Comparison of ENCODE assay signal across 29 cellular contexts in genomic region chr3:102140116-102140515, GRCh38.
"Had no signal": no experiment of that assay in that cellular context is flagged by ENCODE, and none has a peak within 500 bp of the region (broad histone marks: within the 10 kb centered on the region; RNA-seq: fewer than 3 reads in every experiment).

No MANE protein-coding gene starts in this region.

- DNase-seq: natural killer cell; occipital lobe; ovary; posterior cingulate gyrus; psoas muscle; right cardiac atrium; right lobe of liver; sigmoid colon; small intestine; spleen; stimulated activated CD4-positive, alpha-beta T cell treated with anti-CD3 and anti-CD28 coated beads, Interleukin-12 subunit alpha, Interleukin-12 subunit beta, amount 100 ng/mL, for 4 hours; stimulated activated CD4-positive, alpha-beta T cell treated with anti-CD3 and anti-CD28 coated beads, Interleukin-1b, Interleukin-23, amount 100 ng/mL, for 48 hours; stimulated activated CD4-positive, alpha-beta T cell treated with anti-CD3 and anti-CD28 coated beads, Interleukin-4, amount 100 ng/mL, for 1 hour; stimulated activated CD4-positive, alpha-beta T cell treated with anti-CD3 and anti-CD28 coated beads, Interleukin-4, amount 100 ng/mL, for 4 hours; stimulated activated CD8-positive, alpha-beta memory T cell treated with anti-CD3 and anti-CD28 coated beads, Interleukin-4, amount 100 ng/mL, for 48 hours; stimulated activated naive CD4-positive, alpha-beta T cell treated with Interleukin-2 at 50 U/mL for 16 hours; stomach; thyroid gland; trophoblast cell; upper lobe of left lung had no signal

- H3K4me3 ChIP-seq: neural progenitor cell, ovary, psoas muscle, right lobe of liver, sigmoid colon, spleen, stomach, thoracic aorta, thyroid gland, tibial nerve, upper lobe of left lung, vagina had no signal

- H3K36me3 ChIP-seq: neural progenitor cell, ovary, right lobe of liver, sigmoid colon, spleen, stomach, thoracic aorta, thyroid gland, tibial nerve, upper lobe of left lung, vagina had no signal

- H3K27ac Mint-ChIP-seq: natural killer cell; neural progenitor cell; progenitor cell of endocrine pancreas; stimulated activated memory B cell treated with anti-CD40 and anti-IgM and Interleukin-4, amounts not matched to agents 10 μg/mL and 1 μg/mL and 100 μg/mL, for 72 hours; stimulated activated naive CD8-positive, alpha-beta T cell treated with anti-CD3 and anti-CD28 coated beads, Interleukin-15, Interleukin-2, amounts not matched to agents 100 ng/mL and 50 ng/mL, for 24 hours had no signal

- H3K4me1 Mint-ChIP-seq: natural killer cell had no signal

- H3K27ac ChIP-seq: neural progenitor cell, ovary, parathyroid adenoma, psoas muscle, right lobe of liver, spleen, stomach, thoracic aorta, thyroid gland, tibial nerve, upper lobe of left lung, vagina had no signal

- H3K9me3 Mint-ChIP-seq: natural killer cell; nephron; neural progenitor cell; stimulated activated memory B cell treated with anti-CD40 and anti-IgM and Interleukin-4, amounts not matched to agents 10 μg/mL and 1 μg/mL and 100 μg/mL, for 72 hours; stimulated activated naive CD8-positive, alpha-beta T cell treated with anti-CD3 and anti-CD28 coated beads, Interleukin-15, Interleukin-2, amounts not matched to agents 100 ng/mL and 50 ng/mL, for 24 hours had no signal

- ATAC-seq: natural killer cell; psoas muscle; right cardiac atrium; right lobe of liver; stimulated activated memory B cell treated with anti-CD40 and anti-IgM and Interleukin-4, amounts not matched to agents 10 μg/mL and 1 μg/mL and 100 μg/mL, for 72 hours had no signal

- H3K27me3 Mint-ChIP-seq: stimulated activated memory B cell treated with anti-CD40 and anti-IgM and Interleukin-4, amounts not matched to agents 10 μg/mL and 1 μg/mL and 100 μg/mL, for 72 hours had no signal

- H3K4me3 Mint-ChIP-seq: natural killer cell; nephron; neural progenitor cell; stimulated activated memory B cell treated with anti-CD40 and anti-IgM and Interleukin-4, amounts not matched to agents 10 μg/mL and 1 μg/mL and 100 μg/mL, for 72 hours; stimulated activated naive CD8-positive, alpha-beta T cell treated with anti-CD3 and anti-CD28 coated beads, Interleukin-15, Interleukin-2, amounts not matched to agents 100 ng/mL and 50 ng/mL, for 24 hours had no signal

- H3K27me3 ChIP-seq: neural progenitor cell, ovary, right lobe of liver, sigmoid colon, spleen, stomach, thyroid gland, tibial nerve, upper lobe of left lung, vagina had no signal

- H3K9me3 ChIP-seq: ovary, psoas muscle, right lobe of liver, sigmoid colon, spleen, stomach, thoracic aorta, thyroid gland, tibial nerve, upper lobe of left lung, vagina had no signal

- H3K36me3 Mint-ChIP-seq: natural killer cell; neural progenitor cell; stimulated activated memory B cell treated with anti-CD40 and anti-IgM and Interleukin-4, amounts not matched to agents 10 μg/mL and 1 μg/mL and 100 μg/mL, for 72 hours had no signal

- H3K4me1 ChIP-seq: parathyroid adenoma, psoas muscle, right lobe of liver, vagina had no signal
